Comparison of ENCODE assay signal across 1 cellular context in the genomic region with DNA sequence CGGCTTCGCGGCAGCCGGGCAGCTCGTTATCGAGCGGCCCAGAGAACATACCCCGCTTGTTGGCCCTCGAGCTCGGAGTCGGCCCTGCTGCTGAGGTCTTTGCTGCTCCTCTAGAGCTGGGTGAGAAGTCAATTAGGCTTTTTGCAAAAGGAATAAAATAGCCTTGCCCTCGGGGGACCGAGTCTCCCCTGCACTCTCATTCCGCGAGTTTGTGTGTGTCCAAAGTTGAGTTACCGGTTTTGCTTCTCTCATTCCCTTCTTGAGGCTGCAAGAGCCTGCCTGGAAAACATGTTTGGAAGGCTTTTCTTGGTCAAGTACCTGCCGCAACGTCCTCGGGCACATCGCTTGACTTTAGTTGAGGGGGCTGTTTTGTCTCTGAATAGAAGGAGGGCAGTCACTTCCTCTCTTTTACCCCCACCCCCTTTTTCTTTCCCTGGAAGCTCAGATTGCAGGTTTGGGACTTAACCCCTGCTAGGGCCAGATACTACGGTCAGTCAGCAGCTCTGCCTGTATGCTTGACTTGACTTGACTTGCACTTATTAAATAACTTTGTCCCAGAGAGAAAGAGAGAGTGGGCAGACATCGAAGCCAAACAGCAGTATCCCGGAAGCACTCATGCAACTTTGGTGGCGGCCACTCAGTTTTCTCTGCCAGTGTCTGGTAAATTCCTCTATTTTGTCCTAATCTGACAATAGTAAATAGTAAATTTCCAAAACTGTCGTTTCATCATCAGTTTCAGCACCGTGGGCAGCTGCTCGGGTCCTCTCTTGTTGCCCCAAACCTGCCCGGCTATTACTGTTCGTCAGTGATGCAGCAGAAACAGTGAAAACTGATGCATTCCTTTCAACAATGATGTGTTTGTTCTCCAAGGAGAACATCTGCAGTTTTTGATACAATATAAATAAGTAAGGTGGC.
A peak's percentile ranks its signal among the peaks of the same experiment; 100 is the strongest.
TF ChIP-seq lines count a peak whose summit lies in the region.

No MANE protein-coding gene starts in this region.

TF ChIP-seq in HepG2, 621 proteins besides CTCF, POLR2A, EP300 and RAD21 (continued from another document and continues in another):
- TF ChIP-seq, protein P1, sequence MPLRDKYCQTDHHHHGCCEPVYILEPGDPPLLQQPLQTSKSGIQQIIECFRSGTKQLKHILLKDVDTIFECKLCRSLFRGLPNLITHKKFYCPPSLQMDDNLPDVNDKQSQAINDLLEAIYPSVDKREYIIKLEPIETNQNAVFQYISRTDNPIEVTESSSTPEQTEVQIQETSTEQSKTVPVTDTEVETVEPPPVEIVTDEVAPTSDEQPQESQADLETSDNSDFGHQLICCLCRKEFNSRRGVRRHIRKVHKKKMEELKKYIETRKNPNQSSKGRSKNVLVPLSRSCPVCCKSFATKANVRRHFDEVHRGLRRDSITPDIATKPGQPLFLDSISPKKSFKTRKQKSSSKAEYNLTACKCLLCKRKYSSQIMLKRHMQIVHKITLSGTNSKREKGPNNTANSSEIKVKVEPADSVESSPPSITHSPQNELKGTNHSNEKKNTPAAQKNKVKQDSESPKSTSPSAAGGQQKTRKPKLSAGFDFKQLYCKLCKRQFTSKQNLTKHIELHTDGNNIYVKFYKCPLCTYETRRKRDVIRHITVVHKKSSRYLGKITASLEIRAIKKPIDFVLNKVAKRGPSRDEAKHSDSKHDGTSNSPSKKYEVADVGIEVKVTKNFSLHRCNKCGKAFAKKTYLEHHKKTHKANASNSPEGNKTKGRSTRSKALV (CRISPR knock-in tag; IDR thresholded peaks at IDR 0.05): 0 out of 2 replicates have a peak, but pooled peaks have one; percentile 50
- TF ChIP-seq ZNF761 (CRISPR knock-in tag; conservative IDR thresholded peaks at IDR 0.05) (0 out of 2 replicates have a peak, but pooled peaks have one; percentile 66), MEIS1 (CRISPR knock-in tag; IDR thresholded peaks at IDR 0.05; ENCODE audit: borderline replicate concordance) (peak; percentile 27; the same call in 1 of the 2 replicates), ZSCAN20 (CRISPR knock-in tag; IDR thresholded peaks at IDR 0.05; ENCODE audit: borderline replicate concordance) (peak; percentile 34; the same call in 1 of the 2 replicates), IKZF4 (CRISPR knock-in tag; IDR thresholded peaks at IDR 0.05; ENCODE audit: borderline replicate concordance, low read depth, not compliant biosample characterization) (no peak), ZNF598 (CRISPR knock-in tag; IDR thresholded peaks at IDR 0.05; ENCODE audit: borderline replicate concordance) (0 out of 2 replicates have a peak, but pooled peaks have one; percentile 52), ZNF615 (CRISPR knock-in tag; IDR thresholded peaks at IDR 0.05; ENCODE audit: borderline replicate concordance) (peak; percentile 35; the same call in 1 of the 2 replicates), ZNF530 (CRISPR knock-in tag; IDR thresholded peaks at IDR 0.05; ENCODE audit: low read depth) (no peak), ZSCAN29 (CRISPR knock-in tag; conservative IDR thresholded peaks at IDR 0.05) (no peak), MZF1 (CRISPR knock-in tag; IDR thresholded peaks at IDR 0.05; ENCODE audit: borderline replicate concordance) (no peak), ZNF550 (CRISPR knock-in tag; IDR thresholded peaks at IDR 0.05; ENCODE audit: borderline replicate concordance) (no peak), ZNF292 (CRISPR knock-in tag; IDR thresholded peaks at IDR 0.05; ENCODE audit: borderline replicate concordance, low read depth) (no peak), ZNF605 (CRISPR knock-in tag; IDR thresholded peaks at IDR 0.05) (peak; percentile 28; the same call in 1 of the 2 replicates), ZNF20 (CRISPR knock-in tag; IDR thresholded peaks at IDR 0.05) (0 out of 2 replicates have a peak, but pooled peaks have one; percentile 9), ZNF383 (CRISPR knock-in tag; IDR thresholded peaks at IDR 0.05; ENCODE audit: borderline replicate concordance) (0 out of 2 replicates have a peak, but pooled peaks have one; percentile 31), ZNF652 (CRISPR knock-in tag; IDR thresholded peaks at IDR 0.05; ENCODE audit: borderline replicate concordance, low read depth) (peak; percentile 80), KLF9 (CRISPR knock-in tag; IDR thresholded peaks at IDR 0.05; ENCODE audit: low read depth) (no peak), TEAD3 (CRISPR knock-in tag; optimal IDR thresholded peaks at IDR 0.05; ENCODE audit: borderline replicate concordance) (peak; percentile 39), ADNP (CRISPR knock-in tag; IDR thresholded peaks at IDR 0.05) (no peak), MIER2 (CRISPR knock-in tag; IDR thresholded peaks at IDR 0.05) (peak; percentile 89), TAF15 (IDR thresholded peaks at IDR 0.05; ENCODE audit: low read depth, low read length, poor library complexity, severe bottlenecking) (no peak), PHB2 (IDR thresholded peaks at IDR 0.05; ENCODE audit: partially characterized antibody) (no peak), ZFAT (CRISPR knock-in tag; conservative IDR thresholded peaks at IDR 0.05) (no peak), NCOA2 (CRISPR knock-in tag; IDR thresholded peaks at IDR 0.05) (no peak), ZFP90 (CRISPR knock-in tag; IDR thresholded peaks at IDR 0.05; ENCODE audit: borderline replicate concordance) (0 out of 2 replicates have a peak, but pooled peaks have one; percentile 48), KMT2B (CRISPR knock-in tag; IDR thresholded peaks at IDR 0.05) (0 out of 2 replicates have a peak, but pooled peaks have one; percentile 2), JUN (CRISPR knock-in tag; IDR thresholded peaks at IDR 0.05) (peak; percentile 58; the same call in 1 of the 2 replicates), ZNF143 (CRISPR knock-in tag; IDR thresholded peaks at IDR 0.05) (no peak), ZNF343 (CRISPR knock-in tag; IDR thresholded peaks at IDR 0.05) (0 out of 2 replicates have a peak, but pooled peaks have one; percentile 19), ZNF501 (CRISPR knock-in tag; IDR thresholded peaks at IDR 0.05) (peak; percentile 1; the same call in 1 of the 2 replicates), HOXA7 (CRISPR knock-in tag; IDR thresholded peaks at IDR 0.05) (no peak), NFKBIZ (CRISPR knock-in tag; IDR thresholded peaks at IDR 0.05) (no peak), PHF5A (CRISPR knock-in tag; IDR thresholded peaks at IDR 0.05; ENCODE audit: low read depth, unreplicated experiment) (peak; percentile 15), HNF4A (CRISPR knock-in tag; IDR thresholded peaks at IDR 0.05) (0 out of 2 replicates have a peak, but pooled peaks have one; percentile 4), ZNF121 (CRISPR knock-in tag; IDR thresholded peaks at IDR 0.05) (0 out of 2 replicates have a peak, but pooled peaks have one; percentile 40), ZNF878 (CRISPR knock-in tag; IDR thresholded peaks at IDR 0.05) (0 out of 2 replicates have a peak, but pooled peaks have one; percentile 30), ZFX (CRISPR knock-in tag; IDR thresholded peaks at IDR 0.05; ENCODE audit: low read depth) (0 out of 2 replicates have a peak, but pooled peaks have one; percentile 11), GABPB1 (CRISPR knock-in tag; IDR thresholded peaks at IDR 0.05) (peak; percentile 52; the same call in 1 of the 2 replicates), NAIF1 (CRISPR knock-in tag; IDR thresholded peaks at IDR 0.05; ENCODE audit: borderline replicate concordance) (0 out of 2 replicates have a peak, but pooled peaks have one; percentile 19), ZNF256 (CRISPR knock-in tag; conservative IDR thresholded peaks at IDR 0.05) (0 out of 2 replicates have a peak, but pooled peaks have one; percentile 9)
- TF ChIP-seq, protein P2, sequence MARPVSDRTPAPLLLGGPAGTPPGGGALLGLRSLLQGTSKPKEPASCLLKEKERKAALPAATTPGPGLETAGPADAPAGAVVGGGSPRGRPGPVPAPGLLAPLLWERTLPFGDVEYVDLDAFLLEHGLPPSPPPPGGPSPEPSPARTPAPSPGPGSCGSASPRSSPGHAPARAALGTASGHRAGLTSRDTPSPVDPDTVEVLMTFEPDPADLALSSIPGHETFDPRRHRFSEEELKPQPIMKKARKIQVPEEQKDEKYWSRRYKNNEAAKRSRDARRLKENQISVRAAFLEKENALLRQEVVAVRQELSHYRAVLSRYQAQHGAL (CRISPR knock-in tag; IDR thresholded peaks at IDR 0.05; ENCODE audit: not compliant biosample characterization): peak; percentile 15
- TF ChIP-seq, protein P3, sequence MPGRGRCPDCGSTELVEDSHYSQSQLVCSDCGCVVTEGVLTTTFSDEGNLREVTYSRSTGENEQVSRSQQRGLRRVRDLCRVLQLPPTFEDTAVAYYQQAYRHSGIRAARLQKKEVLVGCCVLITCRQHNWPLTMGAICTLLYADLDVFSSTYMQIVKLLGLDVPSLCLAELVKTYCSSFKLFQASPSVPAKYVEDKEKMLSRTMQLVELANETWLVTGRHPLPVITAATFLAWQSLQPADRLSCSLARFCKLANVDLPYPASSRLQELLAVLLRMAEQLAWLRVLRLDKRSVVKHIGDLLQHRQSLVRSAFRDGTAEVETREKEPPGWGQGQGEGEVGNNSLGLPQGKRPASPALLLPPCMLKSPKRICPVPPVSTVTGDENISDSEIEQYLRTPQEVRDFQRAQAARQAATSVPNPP (CRISPR knock-in tag; IDR thresholded peaks at IDR 0.05): 0 out of 2 replicates have a peak, but pooled peaks have one; percentile 47
- TF ChIP-seq, protein P4, sequence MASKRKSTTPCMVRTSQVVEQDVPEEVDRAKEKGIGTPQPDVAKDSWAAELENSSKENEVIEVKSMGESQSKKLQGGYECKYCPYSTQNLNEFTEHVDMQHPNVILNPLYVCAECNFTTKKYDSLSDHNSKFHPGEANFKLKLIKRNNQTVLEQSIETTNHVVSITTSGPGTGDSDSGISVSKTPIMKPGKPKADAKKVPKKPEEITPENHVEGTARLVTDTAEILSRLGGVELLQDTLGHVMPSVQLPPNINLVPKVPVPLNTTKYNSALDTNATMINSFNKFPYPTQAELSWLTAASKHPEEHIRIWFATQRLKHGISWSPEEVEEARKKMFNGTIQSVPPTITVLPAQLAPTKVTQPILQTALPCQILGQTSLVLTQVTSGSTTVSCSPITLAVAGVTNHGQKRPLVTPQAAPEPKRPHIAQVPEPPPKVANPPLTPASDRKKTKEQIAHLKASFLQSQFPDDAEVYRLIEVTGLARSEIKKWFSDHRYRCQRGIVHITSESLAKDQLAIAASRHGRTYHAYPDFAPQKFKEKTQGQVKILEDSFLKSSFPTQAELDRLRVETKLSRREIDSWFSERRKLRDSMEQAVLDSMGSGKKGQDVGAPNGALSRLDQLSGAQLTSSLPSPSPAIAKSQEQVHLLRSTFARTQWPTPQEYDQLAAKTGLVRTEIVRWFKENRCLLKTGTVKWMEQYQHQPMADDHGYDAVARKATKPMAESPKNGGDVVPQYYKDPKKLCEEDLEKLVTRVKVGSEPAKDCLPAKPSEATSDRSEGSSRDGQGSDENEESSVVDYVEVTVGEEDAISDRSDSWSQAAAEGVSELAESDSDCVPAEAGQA (IDR thresholded peaks at IDR 0.05; ENCODE audit: low read depth): no peak
- TF ChIP-seq, protein P4 (CRISPR knock-in tag; IDR thresholded peaks at IDR 0.05; ENCODE audit: borderline replicate concordance): 0 out of 2 replicates have a peak, but pooled peaks have one; percentile 41
- TF ChIP-seq, protein P5, sequence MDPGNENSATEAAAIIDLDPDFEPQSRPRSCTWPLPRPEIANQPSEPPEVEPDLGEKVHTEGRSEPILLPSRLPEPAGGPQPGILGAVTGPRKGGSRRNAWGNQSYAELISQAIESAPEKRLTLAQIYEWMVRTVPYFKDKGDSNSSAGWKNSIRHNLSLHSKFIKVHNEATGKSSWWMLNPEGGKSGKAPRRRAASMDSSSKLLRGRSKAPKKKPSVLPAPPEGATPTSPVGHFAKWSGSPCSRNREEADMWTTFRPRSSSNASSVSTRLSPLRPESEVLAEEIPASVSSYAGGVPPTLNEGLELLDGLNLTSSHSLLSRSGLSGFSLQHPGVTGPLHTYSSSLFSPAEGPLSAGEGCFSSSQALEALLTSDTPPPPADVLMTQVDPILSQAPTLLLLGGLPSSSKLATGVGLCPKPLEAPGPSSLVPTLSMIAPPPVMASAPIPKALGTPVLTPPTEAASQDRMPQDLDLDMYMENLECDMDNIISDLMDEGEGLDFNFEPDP (CRISPR knock-in tag; conservative IDR thresholded peaks at IDR 0.05): no peak
- TF ChIP-seq, protein P6, sequence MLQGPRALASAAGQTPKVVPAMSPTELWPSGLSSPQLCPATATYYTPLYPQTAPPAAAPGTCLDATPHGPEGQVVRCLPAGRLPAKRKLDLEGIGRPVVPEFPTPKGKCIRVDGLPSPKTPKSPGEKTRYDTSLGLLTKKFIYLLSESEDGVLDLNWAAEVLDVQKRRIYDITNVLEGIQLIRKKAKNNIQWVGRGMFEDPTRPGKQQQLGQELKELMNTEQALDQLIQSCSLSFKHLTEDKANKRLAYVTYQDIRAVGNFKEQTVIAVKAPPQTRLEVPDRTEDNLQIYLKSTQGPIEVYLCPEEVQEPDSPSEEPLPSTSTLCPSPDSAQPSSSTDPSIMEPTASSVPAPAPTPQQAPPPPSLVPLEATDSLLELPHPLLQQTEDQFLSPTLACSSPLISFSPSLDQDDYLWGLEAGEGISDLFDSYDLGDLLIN (CRISPR knock-in tag; IDR thresholded peaks at IDR 0.05; ENCODE audit: borderline replicate concordance): no peak
- TF ChIP-seq, protein P7, sequence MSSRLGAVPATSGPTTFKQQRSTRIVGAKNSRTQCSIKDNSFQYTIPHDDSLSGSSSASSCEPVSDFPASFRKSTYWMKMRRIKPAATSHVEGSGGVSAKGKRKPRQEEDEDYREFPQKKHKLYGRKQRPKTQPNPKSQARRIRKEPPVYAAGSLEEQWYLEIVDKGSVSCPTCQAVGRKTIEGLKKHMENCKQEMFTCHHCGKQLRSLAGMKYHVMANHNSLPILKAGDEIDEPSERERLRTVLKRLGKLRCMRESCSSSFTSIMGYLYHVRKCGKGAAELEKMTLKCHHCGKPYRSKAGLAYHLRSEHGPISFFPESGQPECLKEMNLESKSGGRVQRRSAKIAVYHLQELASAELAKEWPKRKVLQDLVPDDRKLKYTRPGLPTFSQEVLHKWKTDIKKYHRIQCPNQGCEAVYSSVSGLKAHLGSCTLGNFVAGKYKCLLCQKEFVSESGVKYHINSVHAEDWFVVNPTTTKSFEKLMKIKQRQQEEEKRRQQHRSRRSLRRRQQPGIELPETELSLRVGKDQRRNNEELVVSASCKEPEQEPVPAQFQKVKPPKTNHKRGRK (CRISPR knock-in tag; IDR thresholded peaks at IDR 0.05): no peak
